ENCODE assay signal across 1 cellular context in genomic region chr15:41827880-41828746, GRCh38.
TF ChIP-seq lines count a peak whose summit lies in the region.

Gene JMJD7, plus strand, starts transcription at chr15:41828092. Its CDS starts 33 bp downstream, at chr15:41828125.

TF ChIP-seq in K562, 482 proteins besides CTCF, POLR2A, EP300 and RAD21 (continued from another document and continues in another):
- TF ChIP-seq FOSL1 (tag; conservative IDR thresholded peaks at IDR 0.05) (no peak), ZNF174 (CRISPR knock-in tag; IDR thresholded peaks at IDR 0.05) (no peak), GABPB1 (CRISPR knock-in tag; IDR thresholded peaks at IDR 0.05) (peak; percentile 33; the same call in 1 of the 2 replicates), ZC3H11A (IDR thresholded peaks at IDR 0.05; ENCODE audit: low read depth, low read length) (no peak), ZNF140 (CRISPR knock-in tag; IDR thresholded peaks at IDR 0.05) (no peak), ZEB2 (IDR thresholded peaks at IDR 0.05) (no peak; the same call in 1 of the 2 replicates), KDM4B (IDR thresholded peaks at IDR 0.05; ENCODE audit: borderline replicate concordance in 2 of 2, low read depth in 1 of 2) (no peak), MED1 (CRISPR knock-in tag; IDR thresholded peaks at IDR 0.05; ENCODE audit: borderline replicate concordance) (no peak), KAT7 (CRISPR knock-in tag; IDR thresholded peaks at IDR 0.05; ENCODE audit: borderline replicate concordance) (no peak), PRDM10 (IDR thresholded peaks at IDR 0.05; ENCODE audit: partially characterized antibody) (no peak), GTF2B (IDR thresholded peaks at IDR 0.05; ENCODE audit: extremely low read depth, insufficient read length) (no peak), PREB (CRISPR knock-in tag; IDR thresholded peaks at IDR 0.05) (no peak), ILK (tag; IDR thresholded peaks at IDR 0.05; ENCODE audit: borderline replicate concordance, low read depth) (no peak), MIER1 (IDR thresholded peaks at IDR 0.05; ENCODE audit: low read depth) (no peak), STAT6 (CRISPR knock-in tag; IDR thresholded peaks at IDR 0.05) (no peak), ZNF41 (CRISPR knock-in tag; conservative IDR thresholded peaks at IDR 0.05) (no peak), MBD2 (IDR thresholded peaks at IDR 0.05; ENCODE audit: borderline replicate concordance, low read depth) (no peak), CHCHD3 (CRISPR knock-in tag; IDR thresholded peaks at IDR 0.05) (no peak), FOXK2 (conservative IDR thresholded peaks at IDR 0.05 in 1 of 2, IDR thresholded peaks at IDR 0.05 in 1 of 2; ENCODE audit: low read depth in 2 of 2) (peak in 1 of 2 experiments; percentile 54; a peak in 1 of 4 replicates), ZFP91 (CRISPR knock-in tag; IDR thresholded peaks at IDR 0.05) (no peak), ZBTB2 (IDR thresholded peaks at IDR 0.05) (peak; percentile 87), RB1 (IDR thresholded peaks at IDR 0.05; ENCODE audit: low read depth) (peak; percentile 83), SRF (CRISPR knock-in tag; IDR thresholded peaks at IDR 0.05) (no peak), FOXK1 (CRISPR knock-in tag; IDR thresholded peaks at IDR 0.05; ENCODE audit: borderline replicate concordance) (no peak), ETS1 (conservative IDR thresholded peaks at IDR 0.05; ENCODE audit: control insufficient read depth, low read depth, low read length) (peak; percentile 58; the same call in 1 of the 2 replicates), L3MBTL2 (IDR thresholded peaks at IDR 0.05) (peak; percentile 79), ARNT (IDR thresholded peaks at IDR 0.05) (no peak), NFXL1 (CRISPR knock-in tag; IDR thresholded peaks at IDR 0.05) (no peak), NELFE (IDR thresholded peaks at IDR 0.05; ENCODE audit: insufficient read depth, insufficient read length) (no peak), ZMIZ1 (IDR thresholded peaks at IDR 0.05; ENCODE audit: low read depth in 2 of 2, low read length in 2 of 2) (no peak), NFIX (CRISPR knock-in tag; IDR thresholded peaks at IDR 0.05; ENCODE audit: low read depth) (no peak), NBN (IDR thresholded peaks at IDR 0.05; ENCODE audit: low read depth) (0 out of 2 replicates have a peak, but pooled peaks have one; percentile 31), UBTF (IDR thresholded peaks at IDR 0.05; ENCODE audit: borderline replicate concordance in 1 of 2, low read depth in 2 of 2, low read length in 2 of 2) (no peak), ZBTB12 (CRISPR knock-in tag; IDR thresholded peaks at IDR 0.05) (no peak), ZBTB43 (CRISPR knock-in tag; IDR thresholded peaks at IDR 0.05) (no peak), TCF7 (IDR thresholded peaks at IDR 0.05; ENCODE audit: borderline replicate concordance) (0 out of 2 replicates have a peak, but pooled peaks have one; percentile 33)
